Comparison of ENCODE assay signal across 8 cellular contexts in genomic region chr9:75027187-75028107, GRCh38. TPM values are rescaled to one million over a fixed set of nuclear protein-coding genes. Genes with fewer than 3 reads are reported as not detected.
DNase-seq lines count a peak whose midpoint lies in the region; ATAC-seq and TF ChIP-seq lines count a peak whose summit lies in the region.

No MANE protein-coding gene starts in this region.

- H3K27ac ChIP-seq in AG04450 (ENCODE audit: low read depth, low read length) (peak overlapping the region; percentile 47), stomach smooth muscle (ENCODE audit: low read length) (peak overlapping the region; percentile 69)

- H3K27ac Mint-ChIP-seq in nephron = peak overlapping the region; percentile 73 to 93 (median 93)

- peak; percentile 23 for ATAC-seq in GM18520 (IDR thresholded peaks at IDR 0.05; ENCODE audit: unreplicated experiment)
- peak; percentile 24 for ATAC-seq in HG03060 (IDR thresholded peaks at IDR 0.05; ENCODE audit: low read depth, unreplicated experiment)
- ATAC-seq in activated T-cell treated with anti-CD3 and anti-CD28 coated beads, Interleukin-2, amount 50 U/mL, for 4 hours = peak; percentile 50

- peak overlapping the region; percentile 83 to 84 for H3K9ac ChIP-seq in stomach smooth muscle (ENCODE audit: low read length in 2 of 2)

- H3K27me3 ChIP-seq in AG04450 (ENCODE audit: control insufficient read depth, insufficient read depth, low read length) = no peaks in the 10 kb centered on the region
- no peaks in the 10 kb centered on the region for H3K27me3 ChIP-seq in stomach smooth muscle (ENCODE audit: control insufficient read depth in 1 of 2, insufficient read depth in 2 of 2, low read length in 2 of 2)

- POLR2A ChIA-PET in AG04450 (lab: Yijun Ruan, JAX) = interaction anchor here (1.2 to 2.3 kb wide), 6 partner anchors 12 to 75 kb away, joined by 3 to 11 read pairs (median 7); partner anchors contain the start of genes C9orf40, NMRK1 and OSTF1

- no peaks in the 10 kb centered on the region for H3K36me3 ChIP-seq in stomach smooth muscle (ENCODE audit: control insufficient read depth in 2 of 2, insufficient read depth in 2 of 2, low read length in 2 of 2)

- CTCF ChIA-PET in AG04450 (lab: Charles Lee) = interaction anchor here (1.1 to 3.8 kb wide), 17 partner anchors 8 to 252 kb away, joined by 3 to 25 read pairs (median 6); partner anchors contain the start of gene C9orf40

- no peaks in the 10 kb centered on the region for H3K9me3 ChIP-seq in AG04450 (ENCODE audit: control insufficient read depth, insufficient read depth, low read length)
- no peaks in the 10 kb centered on the region for H3K9me3 ChIP-seq in stomach smooth muscle (ENCODE audit: control insufficient read depth in 2 of 2, low read length in 2 of 2)

- H3K4me1 Mint-ChIP-seq in activated T-cell treated with anti-CD3 and anti-CD28 coated beads, Interleukin-2, amount 50 U/mL, for 4 hours (ENCODE audit: low read depth) = peaks cover 44% of the 10 kb centered on the region
- peaks cover 43% of the 10 kb centered on the region for H3K4me1 Mint-ChIP-seq in nephron

- H3K4me1 ChIP-seq in stomach smooth muscle (ENCODE audit: control insufficient read depth, insufficient read depth, low read length) = peaks cover 15% of the 10 kb centered on the region

- no peak for DNase-seq in AG04450 (ENCODE audit: low read depth, low spot score)
- DNase-seq in NCI-H82 (lab: John Stamatoyannopoulos, UW) = peak; percentile 75
- DNase-seq in activated T-cell treated with anti-CD3 and anti-CD28 coated beads, Interleukin-2, amount 50 U/mL, for 4 hours = peak; percentile 33
- DNase-seq in fibroblast of mammary gland (ENCODE audit: low read depth) = peak; percentile 48

- H3K4me3 Mint-ChIP-seq in activated T-cell treated with anti-CD3 and anti-CD28 coated beads, Interleukin-2, amount 50 U/mL, for 4 hours = peak overlapping the region; percentile 93
- peak overlapping the region; percentile 93 to 97 (median 96) for H3K4me3 Mint-ChIP-seq in nephron

- H3K4me3 ChIP-seq in AG04450 (ENCODE audit: low read depth, low read length) (peak overlapping the region; percentile 86), fibroblast of mammary gland (ENCODE audit: control insufficient read depth, low read depth, low read length) (peak overlapping the region; percentile 75), stomach smooth muscle (ENCODE audit: low read length in 2 of 2) (peak overlapping the region; percentile 88 to 91)

- H3K27me3 Mint-ChIP-seq in activated T-cell treated with anti-CD3 and anti-CD28 coated beads, Interleukin-2, amount 50 U/mL, for 4 hours (ENCODE audit: low read depth) = no peaks in the 10 kb centered on the region
- peaks cover 3% of the 10 kb centered on the region for H3K27me3 Mint-ChIP-seq in nephron (ENCODE audit: low read depth)

- H3K36me3 Mint-ChIP-seq in activated T-cell treated with anti-CD3 and anti-CD28 coated beads, Interleukin-2, amount 50 U/mL, for 4 hours (ENCODE audit: insufficient read depth) = peaks cover 2% of the 10 kb centered on the region
- H3K36me3 Mint-ChIP-seq in nephron (ENCODE audit: low read depth) = peaks cover 4% of the 10 kb centered on the region

- H3K9me3 Mint-ChIP-seq in activated T-cell treated with anti-CD3 and anti-CD28 coated beads, Interleukin-2, amount 50 U/mL, for 4 hours = no peaks in the 10 kb centered on the region
- no peaks in the 10 kb centered on the region for H3K9me3 Mint-ChIP-seq in nephron

- TF ChIP-seq CTCF in AG04450 (IDR thresholded peaks at IDR 0.05; ENCODE audit: low read depth, low read length) (no peak), fibroblast of mammary gland (conservative IDR thresholded peaks at IDR 0.05; ENCODE audit: control insufficient read depth, insufficient read depth, low read depth, low read length) (no peak), nephron (IDR thresholded peaks at IDR 0.05; ENCODE audit: unreplicated experiment in 3 of 3) (peak in 2 of 3 experiments; percentile 36 to 53)

RNA-seq across cellular contexts. Expression of gene CARNMT1, which starts 0.6 kb away (rescaled TPM):
- polyA plus RNA-seq in AG04450 (2011; rRNA removed) = 7.9 and 9.1 TPM in 2 replicates
- 6.9 and 8.4 TPM in 2 replicates for polyA minus RNA-seq in AG04450 (2011; rRNA and poly(A)+ RNA removed)
- total RNA-seq in activated T-cell treated with anti-CD3 and anti-CD28 coated beads, Interleukin-2, amount 50 U/mL, for 4 hours = 10 to 100 TPM; 30.6 to 38.0 (median 36.0) TPM

Comparison
In these comparisons a context has a peak if more than half of its experiments do, and no peak if none do; other contexts are left out.
1. CTCF ChIP-seq: peak in nephron (2 of 3); none in AG04450 (single experiment) and fibroblast of mammary gland (single experiment).
2. Peak in every context shown above with its lines, with median percentiles within 50 percentile points of each other: H3K4me3 ChIP-seq and ATAC-seq.